ENCODE assay signal across 18 cellular contexts in the genomic region with DNA sequence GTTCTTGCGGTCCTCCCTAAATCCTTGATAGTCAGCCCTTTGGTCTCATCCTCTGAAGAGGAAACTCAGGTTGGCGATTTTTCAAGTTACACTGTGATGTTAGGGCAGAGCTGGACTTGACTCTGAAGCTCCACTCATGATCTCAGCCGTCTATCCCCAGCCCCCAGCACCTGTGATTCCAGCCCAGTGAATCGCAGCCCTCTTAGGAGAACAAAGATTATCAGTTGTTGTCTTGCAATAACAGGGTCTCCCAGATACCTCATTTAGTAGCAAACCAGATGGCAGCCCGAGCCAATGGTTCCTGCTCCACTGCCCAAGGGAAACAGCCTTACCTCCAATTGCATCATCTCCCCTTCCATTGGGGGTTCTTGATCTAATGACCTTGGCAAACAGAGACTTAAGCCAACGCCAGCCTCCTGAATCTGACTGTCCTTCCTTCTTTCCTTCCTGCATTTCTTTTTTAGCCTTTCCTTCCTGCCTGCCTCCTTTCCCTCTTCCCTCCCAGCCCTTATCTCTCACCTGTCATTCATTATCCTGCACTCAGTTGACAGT.
DNase-seq lines count a peak whose midpoint lies in the region; ATAC-seq lines count a peak whose summit lies in the region.
"Had no signal": no experiment of that assay in that cellular context is flagged by ENCODE, and none has a peak within 500 bp of the region (broad histone marks: within the 10 kb centered on the region; RNA-seq: fewer than 3 reads in every experiment).

No MANE protein-coding gene starts in this region.

- H3K4me3 ChIP-seq in mesendoderm (ENCODE audit: low read length) = no peak overlapping the region

- no peak overlapping the region for H3K27ac Mint-ChIP-seq in activated T-cell treated with anti-CD3 and anti-CD28 coated beads, Interleukin-2, amount 50 U/mL, for 24 hours
- H3K27ac Mint-ChIP-seq: CD14-positive monocyte had no signal

- H4K5ac ChIP-seq in mesendoderm (ENCODE audit: low read length) = no peak overlapping the region

- H3K27me3 ChIP-seq in mesendoderm (ENCODE audit: insufficient read depth, low read length, poor library complexity) = no peaks in the 10 kb centered on the region

- H3K27ac ChIP-seq in mesendoderm (ENCODE audit: low read depth, low read length) = no peak overlapping the region

- H3K36me3 Mint-ChIP-seq in activated T-cell treated with anti-CD3 and anti-CD28 coated beads, Interleukin-2, amount 50 U/mL, for 24 hours (ENCODE audit: low read depth) = no peaks in the 10 kb centered on the region
- H3K36me3 Mint-ChIP-seq: CD14-positive monocyte had no signal

- WGBS in mesendoderm (ENCODE audit: extremely low coverage, insufficient coverage, low lambda C conversion rate) = no CpG with 5 or more reads among the region's 6 CpGs

- no peaks in the 10 kb centered on the region for H3K79me2 ChIP-seq in mesendoderm (ENCODE audit: control insufficient read depth, insufficient read depth, low read length)

- DNase-seq in cardiac septum (ENCODE audit: low spot score) (peak; percentile 50), Right ventricle myocardium inferior (ENCODE audit: missing footprints) (no peak), OCI-M1 (lab: John Stamatoyannopoulos, UW) (peak; percentile 1), mesendoderm (peak; percentile 27), activated gamma-delta T cell (lab: John Stamatoyannopoulos, UW) (no peak)
- DNase-seq in activated T-cell treated with anti-CD3 and anti-CD28 coated beads, Interleukin-2, amount 50 U/mL, for 24 hours = no peak
- DNase-seq: AML-193, DMS53, GDM1, Kasumi-1, NCI-H1694 treated with DMSO at 0.1 percent for 48 hours, NCI-H2081 treated with DMSO at 0.1 percent for 48 hours, NCI-H226, NCI-H510A treated with DMSO at 0.1 percent for 48 hours, NCI-H748 treated with DMSO at 0.1 percent for 48 hours had no signal

- H4K8ac ChIP-seq in mesendoderm (ENCODE audit: low read depth, low read length) = no peak overlapping the region

- ATAC-seq in Right ventricle myocardium inferior = no peak
- ATAC-seq in HG02642 (IDR thresholded peaks at IDR 0.05; ENCODE audit: poor library complexity, unreplicated experiment) = no peak
- ATAC-seq: Panc1 had no signal

- H3K23ac ChIP-seq in mesendoderm (ENCODE audit: low read length) = no peak overlapping the region

- H3K4me1 Mint-ChIP-seq in activated T-cell treated with anti-CD3 and anti-CD28 coated beads, Interleukin-2, amount 50 U/mL, for 24 hours (ENCODE audit: low read depth) = peaks cover 3% of the 10 kb centered on the region
- H3K4me1 Mint-ChIP-seq: CD14-positive monocyte had no signal

- H2BK15ac ChIP-seq in mesendoderm (replicated peaks; ENCODE audit: low read depth) = no peak overlapping the region

- H3K4me2 ChIP-seq in mesendoderm (ENCODE audit: low read length) = no peak overlapping the region

- H3K4me1 ChIP-seq in mesendoderm (ENCODE audit: control insufficient read depth, low read depth, low read length) = peaks cover 2% of the 10 kb centered on the region

- no peak overlapping the region for H3K4ac ChIP-seq in mesendoderm (ENCODE audit: low read depth, low read length)

- intact Hi-C loops in cardiac septum (cut with DNase I) (no loop called here), Right ventricle myocardium inferior (cut with DNase I) (no loop called here)

- H3K56ac ChIP-seq in mesendoderm (ENCODE audit: low read length) = no peak overlapping the region

- no peaks in the 10 kb centered on the region for H3K27me3 Mint-ChIP-seq in activated T-cell treated with anti-CD3 and anti-CD28 coated beads, Interleukin-2, amount 50 U/mL, for 24 hours

- no peak overlapping the region for H2BK5ac ChIP-seq in mesendoderm (ENCODE audit: low read length)

- no peak overlapping the region for H2AK5ac ChIP-seq in mesendoderm (ENCODE audit: low read length)

- no peak overlapping the region for H3K9ac ChIP-seq in mesendoderm (ENCODE audit: low read length)

- H3K79me1 ChIP-seq in mesendoderm (ENCODE audit: low read length) = no peaks in the 10 kb centered on the region

- H3K9me3 Mint-ChIP-seq in activated T-cell treated with anti-CD3 and anti-CD28 coated beads, Interleukin-2, amount 50 U/mL, for 24 hours = no peaks in the 10 kb centered on the region

- no peak overlapping the region for H3K18ac ChIP-seq in mesendoderm (ENCODE audit: low read length)

- H2BK120ac ChIP-seq in mesendoderm (ENCODE audit: low read depth, low read length) = no peak overlapping the region

- no peak overlapping the region for H3K4me3 Mint-ChIP-seq in activated T-cell treated with anti-CD3 and anti-CD28 coated beads, Interleukin-2, amount 50 U/mL, for 24 hours
- H3K4me3 Mint-ChIP-seq: CD14-positive monocyte had no signal

- H3K36me3 ChIP-seq in mesendoderm (ENCODE audit: control insufficient read depth, insufficient read depth, low read length) = no peaks in the 10 kb centered on the region

Comparison
In these comparisons a context has a peak if more than half of its experiments do, and no peak if none do; other contexts are left out.
1. DNase-seq: peak in cardiac septum (single experiment), OCI-M1 (single experiment) and mesendoderm (single experiment); none in Right ventricle myocardium inferior (single experiment), activated gamma-delta T cell (single experiment) and activated T-cell treated with anti-CD3 and anti-CD28 coated beads, Interleukin-2, amount 50 U/mL, for 24 hours (single experiment).